In genomic region chr16:89291355-89291754, GRCh38 we compare ENCODE assay signal across 20 cellular contexts.
A peak's percentile ranks its signal among the peaks of the same experiment; 100 is the strongest.
DNase-seq lines count a peak whose midpoint lies in the region; ATAC-seq and TF ChIP-seq lines count a peak whose summit lies in the region.
"Had no signal": no experiment of that assay in that cellular context is flagged by ENCODE, and none has a peak within 500 bp of the region (broad histone marks: within the 10 kb centered on the region; RNA-seq: fewer than 3 reads in every experiment).

No MANE protein-coding gene starts in this region.

- ATAC-seq in HG02885 (IDR thresholded peaks at IDR 0.05; ENCODE audit: poor library complexity, unreplicated experiment): no peak
- ATAC-seq: activated T-helper 17 cell treated with anti-CD3 and anti-CD28 coated beads, Interleukin-2, amount 50 U/mL, for 72 hours had no signal

- intact Hi-C loops in activated CD4-positive, alpha-beta memory T cell treated with anti-CD3 and anti-CD28 coated beads for 36 hours (cut with micrococcal nuclease): no loop called here

- H3K9me3 Mint-ChIP-seq in activated CD4-positive, alpha-beta memory T cell treated with anti-CD3 and anti-CD28 coated beads for 36 hours: no peaks in the 10 kb centered on the region
- no peaks in the 10 kb centered on the region for H3K9me3 Mint-ChIP-seq in activated CD4-positive, alpha-beta memory T cell treated with anti-CD3 and anti-CD28 coated beads, Interleukin-2, amount 10 ng/mL, durations not matched to agents 7 days and 5 days
- no peaks in the 10 kb centered on the region for H3K9me3 Mint-ChIP-seq in neural crest cell
- H3K9me3 Mint-ChIP-seq: activated T-helper 17 cell treated with anti-CD3 and anti-CD28 coated beads, Interleukin-2, amount 50 U/mL, for 72 hours had no signal

- H3K9me3 ChIP-seq in HUES6 (ENCODE audit: control insufficient read depth, insufficient read depth, low read depth, low read length): no peaks in the 10 kb centered on the region
- no peaks in the 10 kb centered on the region for H3K9me3 ChIP-seq in ectodermal cell (ENCODE audit: control insufficient read depth, low read length)
- H3K9me3 ChIP-seq: thyroid gland had no signal

- POLR2A ChIA-PET in activated CD4-positive, alpha-beta memory T cell treated with anti-CD3 and anti-CD28 coated beads for 36 hours (lab: Charles Lee): interaction anchor here (0.5 kb wide), 1 partner anchor 489 kb away, joined by 4 read pairs; no protein-coding TSS in a partner anchor
- POLR2A ChIA-PET in activated CD4-positive, alpha-beta memory T cell treated with anti-CD3 and anti-CD28 coated beads, Interleukin-2, amount 10 ng/mL, durations not matched to agents 7 days and 5 days (lab: Charles Lee): no interaction called here

- H3K27me3 ChIP-seq in HUES6 (ENCODE audit: control insufficient read depth, insufficient read depth, low read length) (no peaks in the 10 kb centered on the region), ectodermal cell (ENCODE audit: control insufficient read depth, insufficient read depth, low read length, poor library complexity, severe bottlenecking) (no peaks in the 10 kb centered on the region)
- H3K27me3 ChIP-seq: thyroid gland had no signal

- CTCF ChIA-PET in activated CD4-positive, alpha-beta memory T cell treated with anti-CD3 and anti-CD28 coated beads for 36 hours (lab: Charles Lee): no interaction called here
- CTCF ChIA-PET in activated CD4-positive, alpha-beta memory T cell treated with anti-CD3 and anti-CD28 coated beads, Interleukin-2, amount 10 ng/mL, durations not matched to agents 7 days and 5 days (lab: Charles Lee): no interaction called here

- H3K4me1 Mint-ChIP-seq in activated CD4-positive, alpha-beta memory T cell treated with anti-CD3 and anti-CD28 coated beads for 36 hours (ENCODE audit: low read depth): peaks cover 16% of the 10 kb centered on the region
- H3K4me1 Mint-ChIP-seq in activated CD4-positive, alpha-beta memory T cell treated with anti-CD3 and anti-CD28 coated beads, Interleukin-2, amount 10 ng/mL, durations not matched to agents 7 days and 5 days: peaks cover 16% of the 10 kb centered on the region
- H3K4me1 Mint-ChIP-seq in neural crest cell: peaks cover 43% of the 10 kb centered on the region

- peak overlapping the region; percentile 38 for H3K4me3 ChIP-seq in HUES6 (ENCODE audit: low read depth, low read length)
- H3K4me3 ChIP-seq in ectodermal cell (ENCODE audit: insufficient read depth, low read depth, low read length): no peak overlapping the region
- H3K4me3 ChIP-seq: thyroid gland had no signal

- no peak for TF ChIP-seq CTCF in neural crest cell (conservative IDR thresholded peaks at IDR 0.05)

- H3K27me3 Mint-ChIP-seq in activated CD4-positive, alpha-beta memory T cell treated with anti-CD3 and anti-CD28 coated beads for 36 hours: no peaks in the 10 kb centered on the region
- H3K27me3 Mint-ChIP-seq in activated CD4-positive, alpha-beta memory T cell treated with anti-CD3 and anti-CD28 coated beads, Interleukin-2, amount 10 ng/mL, durations not matched to agents 7 days and 5 days: no peaks in the 10 kb centered on the region
- no peaks in the 10 kb centered on the region for H3K27me3 Mint-ChIP-seq in neural crest cell (ENCODE audit: low read depth)
- H3K27me3 Mint-ChIP-seq: activated T-helper 17 cell treated with anti-CD3 and anti-CD28 coated beads, Interleukin-2, amount 50 U/mL, for 72 hours had no signal

- H3K27ac ChIP-seq in HUES6 (ENCODE audit: low read depth, low read length) (peak overlapping the region; percentile 93), ectodermal cell (ENCODE audit: insufficient read depth, low read depth, low read length, poor library complexity, severe bottlenecking) (peak overlapping the region; percentile 63)
- H3K27ac ChIP-seq: thyroid gland had no signal

- WGBS in ectodermal cell, 2 experiments: 52 to 56% methylated on average over 9 of the region's 9 CpGs

- H3K36me3 ChIP-seq in HUES6 (ENCODE audit: control insufficient read depth, insufficient read depth, low read length) (peaks cover 29% of the 10 kb centered on the region), ectodermal cell (ENCODE audit: control insufficient read depth, insufficient read depth, low read length) (peaks cover 17% of the 10 kb centered on the region)

- H3K36me3 Mint-ChIP-seq in activated CD4-positive, alpha-beta memory T cell treated with anti-CD3 and anti-CD28 coated beads for 36 hours: peaks cover 28% of the 10 kb centered on the region
- H3K36me3 Mint-ChIP-seq in activated CD4-positive, alpha-beta memory T cell treated with anti-CD3 and anti-CD28 coated beads, Interleukin-2, amount 10 ng/mL, durations not matched to agents 7 days and 5 days (ENCODE audit: low read depth): peaks cover 25% of the 10 kb centered on the region
- no peaks in the 10 kb centered on the region for H3K36me3 Mint-ChIP-seq in neural crest cell (ENCODE audit: low read depth)

- H3K9ac ChIP-seq in HUES6 (ENCODE audit: low read length): peak overlapping the region; percentile 68

- peak overlapping the region; percentile 49 for H3K27ac Mint-ChIP-seq in activated CD4-positive, alpha-beta memory T cell treated with anti-CD3 and anti-CD28 coated beads for 36 hours
- H3K27ac Mint-ChIP-seq in activated CD4-positive, alpha-beta memory T cell treated with anti-CD3 and anti-CD28 coated beads, Interleukin-2, amount 10 ng/mL, durations not matched to agents 7 days and 5 days: no peak overlapping the region
- peak overlapping the region; percentile 57 for H3K27ac Mint-ChIP-seq in neural crest cell (ENCODE audit: unreplicated experiment)

- peaks cover 55% of the 10 kb centered on the region for H3K4me1 ChIP-seq in HUES6 (ENCODE audit: control insufficient read depth, insufficient read depth, low read length)
- H3K4me1 ChIP-seq in ectodermal cell (ENCODE audit: control insufficient read depth, insufficient read depth, low read length): peaks cover 45% of the 10 kb centered on the region
- H3K4me1 ChIP-seq: thyroid gland had no signal

- no peak for DNase-seq in activated CD4-positive, alpha-beta memory T cell treated with anti-CD3 and anti-CD28 coated beads for 36 hours
- no peak for DNase-seq in activated CD4-positive, alpha-beta memory T cell treated with anti-CD3 and anti-CD28 coated beads, Interleukin-2, amount 10 ng/mL, durations not matched to agents 7 days and 5 days
- DNase-seq in neural crest cell (ENCODE audit: low read depth, low spot score) (no peak), RKO (ENCODE audit: low spot score) (no peak)
- DNase-seq in stimulated activated CD4-positive, alpha-beta T cell treated with anti-CD3 and anti-CD28 coated beads, Interleukin-4, amount 100 ng/mL, for 4 hours: no peak
- DNase-seq: aorta; C1 segment of cervical spinal cord; DMS79 treated with DMSO at 0.1 percent for 48 hours; Karpas-422; kidney glomerular epithelial cell; NCI-H1092; NCI-H2081; NCI-H446 treated with DMSO at 0.1 percent for 48 hours; stimulated activated CD4-positive, alpha-beta T cell treated with anti-CD3 and anti-CD28 coated beads, Interleukin-12 subunit alpha, Interleukin-12 subunit beta, amount 100 ng/mL, for 4 hours; SW 1271; thyroid gland had no signal

- H3K4me3 Mint-ChIP-seq in activated CD4-positive, alpha-beta memory T cell treated with anti-CD3 and anti-CD28 coated beads for 36 hours: no peak overlapping the region
- H3K4me3 Mint-ChIP-seq in activated CD4-positive, alpha-beta memory T cell treated with anti-CD3 and anti-CD28 coated beads, Interleukin-2, amount 10 ng/mL, durations not matched to agents 7 days and 5 days: no peak overlapping the region
- peak overlapping the region; percentile 21 for H3K4me3 Mint-ChIP-seq in neural crest cell
- H3K4me3 Mint-ChIP-seq: activated T-helper 17 cell treated with anti-CD3 and anti-CD28 coated beads, Interleukin-2, amount 50 U/mL, for 72 hours had no signal
